Comparison of ENCODE assay signal across 16 cellular contexts in genomic region chr5:67405755-67406154, GRCh38.
DNase-seq lines count a peak whose midpoint lies in the region; ATAC-seq and TF ChIP-seq lines count a peak whose summit lies in the region.
"Had no signal": no experiment of that assay in that cellular context is flagged by ENCODE, and none has a peak within 500 bp of the region (broad histone marks: within the 10 kb centered on the region; RNA-seq: fewer than 3 reads in every experiment).

No MANE protein-coding gene starts in this region.

- H3K27ac ChIP-seq in SK-N-MC, result peak overlapping the region; percentile 83
- no peak overlapping the region for H3K27ac ChIP-seq in lung (ENCODE audit: low read depth in 1 of 2, low read length in 1 of 2)
- no peak overlapping the region for H3K27ac ChIP-seq in upper lobe of right lung
- no peak overlapping the region for H3K27ac ChIP-seq in GM23248
- no peak overlapping the region for H3K27ac ChIP-seq in heart right ventricle
- H3K27ac ChIP-seq: 22Rv1, BLaER1 had no signal

- in situ Hi-C loops in GM23248 (cut with MboI), result no loop called here

- no peaks in the 10 kb centered on the region for H3K27me3 ChIP-seq in lung (ENCODE audit: control insufficient read depth, insufficient read depth)
- no peaks in the 10 kb centered on the region for H3K27me3 ChIP-seq in upper lobe of right lung
- H3K27me3 ChIP-seq in GM23248 (replicated peaks; ENCODE audit: insufficient read depth), result no peaks in the 10 kb centered on the region
- no peaks in the 10 kb centered on the region for H3K27me3 ChIP-seq in heart right ventricle
- H3K27me3 ChIP-seq: BLaER1 had no signal

- H3K4me2 ChIP-seq in GM23248 (ENCODE audit: unreplicated experiment), result no peak overlapping the region
- H3K4me2 ChIP-seq: BLaER1 had no signal

- DNase-seq in DMS53 (lab: John Stamatoyannopoulos, UW) (peak; percentile 11), DMS53 treated with DMSO at 0.1 percent for 48 hours (lab: John Stamatoyannopoulos, UW; ENCODE audit: unreplicated experiment) (no peak), SK-N-MC (ENCODE audit: low read depth, low spot score) (no peak), lung (ENCODE audit: low spot score) (no peak), upper lobe of right lung (no peak), GM23248 (no peak), heart right ventricle (no peak), mucosa of gallbladder (ENCODE audit: low spot score) (no peak)
- DNase-seq: CD8-positive, alpha-beta T cell; DMS 273 treated with DMSO at 0.1 percent for 48 hours; DMS79; GDM1; GOT3; H7 had no signal

- H3K36me3 ChIP-seq in SK-N-MC (ENCODE audit: insufficient read depth, low read length), result no peaks in the 10 kb centered on the region
- no peaks in the 10 kb centered on the region for H3K36me3 ChIP-seq in lung (ENCODE audit: control insufficient read depth in 2 of 2, insufficient read depth in 2 of 2, low read length in 2 of 2)
- no peaks in the 10 kb centered on the region for H3K36me3 ChIP-seq in upper lobe of right lung
- H3K36me3 ChIP-seq in GM23248 (ENCODE audit: low read depth), result no peaks in the 10 kb centered on the region
- no peaks in the 10 kb centered on the region for H3K36me3 ChIP-seq in heart right ventricle
- H3K36me3 ChIP-seq: BLaER1 had no signal

- H3K4me1 ChIP-seq in lung (ENCODE audit: control insufficient read depth in 2 of 2, insufficient read depth in 2 of 2, low read length in 2 of 2), result no peaks in the 10 kb centered on the region
- no peaks in the 10 kb centered on the region for H3K4me1 ChIP-seq in upper lobe of right lung
- no peaks in the 10 kb centered on the region for H3K4me1 ChIP-seq in GM23248 (ENCODE audit: insufficient read depth)
- H3K4me1 ChIP-seq in heart right ventricle, result peaks cover 0 to 6% (median 0%) of the 10 kb centered on the region in 9 donors
- H3K4me1 ChIP-seq: BLaER1 had no signal

- TF ChIP-seq CTCF in lung (IDR thresholded peaks at IDR 0.05; ENCODE audit: control extremely low read depth, extremely low read depth) (no peak), upper lobe of right lung (IDR thresholded peaks at IDR 0.05) (no peak), heart right ventricle (IDR thresholded peaks at IDR 0.05) (no peak)

- ATAC-seq in lung (ENCODE audit: insufficient read depth, low FRiP score) (peak; percentile 41), upper lobe of right lung (peak; percentile 60), heart right ventricle (no peak)
- ATAC-seq: CD8-positive, alpha-beta T cell had no signal

- H3K9ac ChIP-seq in SK-N-MC (ENCODE audit: insufficient read length) (no peak overlapping the region), GM23248 (no peak overlapping the region)
- H3K9ac ChIP-seq: BLaER1 had no signal

- no peaks in the 10 kb centered on the region for H3K9me3 ChIP-seq in SK-N-MC (ENCODE audit: low read depth, low read length)
- no peaks in the 10 kb centered on the region for H3K9me3 ChIP-seq in lung (ENCODE audit: control insufficient read depth in 2 of 2, insufficient read depth in 1 of 2, low read length in 1 of 2)
- H3K9me3 ChIP-seq in upper lobe of right lung, result no peaks in the 10 kb centered on the region
- no peaks in the 10 kb centered on the region for H3K9me3 ChIP-seq in GM23248 (ENCODE audit: low read depth)
- no peaks in the 10 kb centered on the region for H3K9me3 ChIP-seq in heart right ventricle
- H3K9me3 ChIP-seq: BLaER1 had no signal

- no peaks in the 10 kb centered on the region for H3K79me2 ChIP-seq in GM23248 (ENCODE audit: insufficient read depth)

- no peaks in the 10 kb centered on the region for H3K9me2 ChIP-seq in GM23248 (ENCODE audit: insufficient read depth)

- H3K4me3 ChIP-seq in SK-N-MC (peak overlapping the region; percentile 31), lung (no peak overlapping the region), upper lobe of right lung (no peak overlapping the region), GM23248 (no peak overlapping the region), heart right ventricle (no peak overlapping the region)
- H3K4me3 ChIP-seq: BLaER1 had no signal

- 75 to 87% methylated on average over 3 of the region's 3 CpGs for WGBS in lung, 2 donors
- 97% methylated on average over 3 of the region's 3 CpGs for WGBS in GM23248 (ENCODE audit: low coverage in 1 of 2, low lambda C conversion rate in 2 of 2, missing lambda C conversion rate in 2 of 2), 2 experiments
- 87% methylated on average over 3 of the region's 3 CpGs for WGBS in heart right ventricle, 2 donors

- intact Hi-C loops in upper lobe of right lung (cut with DNase I), result no loop called here
- intact Hi-C loops in heart right ventricle (cut with DNase I), result no loop called here

- H4K20me1 ChIP-seq in GM23248 (ENCODE audit: insufficient read depth), result no peaks in the 10 kb centered on the region
- H4K20me1 ChIP-seq: BLaER1 had no signal

- H3F3A ChIP-seq in GM23248 (ENCODE audit: insufficient read depth), result no peaks in the 10 kb centered on the region

- H2AFZ ChIP-seq in GM23248, result no peak overlapping the region

Comparison
In these comparisons a context has a peak if more than half of its experiments do, and no peak if none do; other contexts are left out.
1. ATAC-seq: peak in lung (single experiment) and upper lobe of right lung (single experiment); none in heart right ventricle (0 of 8).